ENCODE assay signal across 8 cellular contexts in genomic region chr20:64083380-64084208, GRCh38. TPM values are rescaled to one million over a fixed set of nuclear protein-coding genes. Genes with fewer than 3 reads are reported as not detected.
DNase-seq lines count a peak whose midpoint lies in the region; ATAC-seq and TF ChIP-seq lines count a peak whose summit lies in the region.

No MANE protein-coding gene starts in this region.

- H3K27ac ChIP-seq in dorsolateral prefrontal cortex (peak overlapping the region in 39 of 59 donors; percentile 24 to 85 (median 58)), right lobe of liver (no peak overlapping the region)

- H3K4me3 ChIP-seq in dorsolateral prefrontal cortex (peak overlapping the region; percentile 36 to 76 (median 64)), right lobe of liver (peak overlapping the region; percentile 38 to 50 (median 41))

- no peaks in the 10 kb centered on the region for H3K36me3 ChIP-seq in right lobe of liver

- DNase-seq in A172 (ENCODE audit: low spot score), result peak; percentile 57
- peak; percentile 54 for DNase-seq in NCI-H510A treated with DMSO at 0.1 percent for 48 hours (lab: John Stamatoyannopoulos, UW)
- peak; percentile 68 for DNase-seq in activated CD4-positive, alpha-beta T cell treated with anti-CD3 and anti-CD28 coated beads, Interleukin-2, amount 50 U/mL, for 1 hour
- peak in 8 of 10 donors; percentile 63 to 89 (median 79) for DNase-seq in dorsolateral prefrontal cortex
- peak; percentile 77 to 84 (median 84) for DNase-seq in right lobe of liver
- DNase-seq in stimulated activated CD4-positive, alpha-beta T cell treated with anti-CD3 and anti-CD28 coated beads, TNF-alpha, amount 100 ng/mL, for 1 hour (ENCODE audit: low read depth in 3 of 3, low spot score in 1 of 3), result peak in 2 of 3 donors; percentile 36 to 55

- no peaks in the 10 kb centered on the region for H3K9me3 ChIP-seq in right lobe of liver

- H3K4me1 ChIP-seq in right lobe of liver, result peaks cover 0 to 18% (median 1%) of the 10 kb centered on the region in 4 donors

- peak; percentile 37 to 88 (median 72) for TF ChIP-seq CTCF in dorsolateral prefrontal cortex (IDR thresholded peaks at IDR 0.05 in 54 of 56, conservative IDR thresholded peaks at IDR 0.05 in 2 of 56; ENCODE audit: low read depth in 1 of 56, partially characterized antibody in 56 of 56)
- peak; percentile 52 to 68 (median 60) for TF ChIP-seq CTCF in right lobe of liver (IDR thresholded peaks at IDR 0.05)

- ATAC-seq in GM18867 (IDR thresholded peaks at IDR 0.05; ENCODE audit: unreplicated experiment) (peak; percentile 29), right lobe of liver (peak; percentile 60 to 72 (median 64)), GM21825 (IDR thresholded peaks at IDR 0.05; ENCODE audit: unreplicated experiment) (no peak)

- intact Hi-C loops in dorsolateral prefrontal cortex (cut with DNase I) (loop anchor here (1.0 to 2.0 kb wide), 2 partner anchors 37 kb away; no protein-coding TSS in a partner anchor), right lobe of liver (cut with DNase I) (no loop called here)

- no peak for TF ChIP-seq POLR2A in right lobe of liver (IDR thresholded peaks at IDR 0.05)

- WGBS in right lobe of liver (ENCODE audit: insufficient coverage, low coverage, low lambda C conversion rate, missing lambda C conversion rate), result 0% methylated on average over 2 of the region's 108 CpGs

- H3K27me3 ChIP-seq in dorsolateral prefrontal cortex (peaks cover 0 to 20% (median 0%) of the 10 kb centered on the region in 45 donors), right lobe of liver (peaks cover 0 to 12% of the 10 kb centered on the region in 2 donors)

RNA-seq across cellular contexts. Expression of gene LKAAEAR1, which starts 0.6 kb away (rescaled TPM):
- 0.24 TPM in 1 of 2 replicates, not detected in the other for total RNA-seq in A172 (2014; rRNA removed; shearing (Covaris generic))
- 1 to 10 TPM; 1.3 to 8.3 (median 3.5) TPM for total RNA-seq in dorsolateral prefrontal cortex
- not detected for total RNA-seq in right lobe of liver

RNA-seq across cellular contexts. Expression of gene OPRL1, which starts 3.7 kb away (rescaled TPM):
- 0.81 and 1.2 TPM in 2 replicates for total RNA-seq in A172 (2014; rRNA removed; shearing (Covaris generic))
- total RNA-seq in dorsolateral prefrontal cortex (10 to 100 TPM in 118 of 120 experiments, 1 to 10 TPM in 2; 6.8 to 31.5 (median 21.2) TPM), right lobe of liver (under 1 TPM in 5 of 6 experiments, not detected in 1; 0.13 to 0.32 (median 0.25) TPM)

RNA-seq across cellular contexts. Expression of gene RGS19, which starts 4.3 kb away (rescaled TPM):
- 29.3 and 29.5 TPM in 2 replicates for total RNA-seq in A172 (2014; rRNA removed; shearing (Covaris generic))
- 10 to 100 TPM in 47 of 120 experiments, 1 to 10 TPM in 73; 3.4 to 22.4 (median 9.0) TPM for total RNA-seq in dorsolateral prefrontal cortex
- 10 to 100 TPM in 2 of 6 experiments, 1 to 10 TPM in 4; 2.6 to 10.9 (median 5.7) TPM for total RNA-seq in right lobe of liver

RNA-seq across cellular contexts. Expression of gene TCEA2, which starts 20.6 kb away (rescaled TPM):
- total RNA-seq in A172 (2014; rRNA removed; shearing (Covaris generic)), result 52.7 and 58.3 TPM in 2 replicates
- 100 to 1,000 TPM; 105 to 197 (median 137) TPM for total RNA-seq in dorsolateral prefrontal cortex
- total RNA-seq in right lobe of liver, result 10 to 100 TPM; 14.8 to 45.6 (median 28.6) TPM

RNA-seq across cellular contexts. Expression of gene NPBWR2, which starts 23.8 kb away (rescaled TPM):
- total RNA-seq in A172 (2014; rRNA removed; shearing (Covaris generic)), result not detected in 2 replicates
- total RNA-seq in dorsolateral prefrontal cortex (1 to 10 TPM in 95 of 120 experiments, under 1 TPM in 22, not detected in 3; 0.35 to 6.4 (median 1.8) TPM), right lobe of liver (not detected)

Comparison
In these comparisons a context has a peak if more than half of its experiments do, and no peak if none do; other contexts are left out.
1. H3K27ac ChIP-seq: peak in dorsolateral prefrontal cortex (39 of 59); none in right lobe of liver (0 of 3).
2. intact Hi-C loops: an anchor here in dorsolateral prefrontal cortex (1.0 to 2.0 kb wide); none called in right lobe of liver.
3. Peak in every context shown above with its lines, with median percentiles within 50 percentile points of each other: DNase-seq.